Comparison of ENCODE assay signal across 1 cellular context in genomic region chr14:102087762-102088011, GRCh38.
TF ChIP-seq lines count a peak whose summit lies in the region.

No MANE protein-coding gene starts in this region.

TF ChIP-seq in H1, 55 proteins besides CTCF, POLR2A, EP300 and RAD21:
- no peak for TF ChIP-seq RNF2 (IDR thresholded peaks at IDR 0.05; ENCODE audit: borderline replicate concordance, low read depth, low read length, missing control alignments, poor library complexity, severe bottlenecking)
- no peak for TF ChIP-seq RFX5 (IDR thresholded peaks at IDR 0.05; ENCODE audit: borderline replicate concordance, low read depth, low read length)
- TF ChIP-seq KDM4A (IDR thresholded peaks at IDR 0.05; ENCODE audit: low read depth, low read length, severe bottlenecking): peak; percentile 16
- no peak for TF ChIP-seq SP2 (IDR thresholded peaks at IDR 0.05; ENCODE audit: low read length)
- no peak for TF ChIP-seq FOSL1 (IDR thresholded peaks at IDR 0.05; ENCODE audit: insufficient read depth, low read depth, low read length)
- TF ChIP-seq TAF1 (IDR thresholded peaks at IDR 0.05; ENCODE audit: low read depth, low read length): no peak
